In genomic region chr10:100876575-100877158, GRCh38 we compare ENCODE assay signal across 25 cellular contexts.
"Had no signal": no experiment of that assay in that cellular context is flagged by ENCODE, and none has a peak within 500 bp of the region (broad histone marks: within the 10 kb centered on the region; RNA-seq: fewer than 3 reads in every experiment).

No MANE protein-coding gene starts in this region.

- H3K27ac Mint-ChIP-seq: naive B cell; stimulated activated naive B cell treated with anti-CD40 and anti-IgM and Interleukin-4, amounts not matched to agents 10 μg/mL and 1 μg/mL and 100 μg/mL, for 72 hours; stimulated activated naive CD8-positive, alpha-beta T cell treated with anti-CD3 and anti-CD28 coated beads, Interleukin-15, amount 100 ng/mL, for 72 hours had no signal

- H3K4me3 ChIP-seq: dorsolateral prefrontal cortex, hepatocyte, pancreas, prostate gland, spleen, testis, tibial nerve, upper lobe of right lung, vagina had no signal

- ATAC-seq: left cardiac atrium; pancreas; sciatic nerve; stimulated activated naive B cell treated with anti-CD40 and anti-IgM and Interleukin-4, amounts not matched to agents 10 μg/mL and 1 μg/mL and 100 μg/mL, for 72 hours; stimulated activated naive CD8-positive, alpha-beta T cell treated with anti-CD3 and anti-CD28 coated beads, Interleukin-15, amount 100 ng/mL, for 72 hours; upper lobe of right lung had no signal

- H3K27me3 ChIP-seq: testis, vagina had no signal

- H3K4me3 Mint-ChIP-seq: naive B cell; neural crest cell; stimulated activated naive B cell treated with anti-CD40 and anti-IgM and Interleukin-4, amounts not matched to agents 10 μg/mL and 1 μg/mL and 100 μg/mL, for 72 hours; stimulated activated naive CD8-positive, alpha-beta T cell treated with anti-CD3 and anti-CD28 coated beads, Interleukin-15, amount 100 ng/mL, for 72 hours had no signal

- H3K4me1 ChIP-seq: pancreas, prostate gland, upper lobe of right lung, vagina had no signal

- H3K36me3 Mint-ChIP-seq: naive B cell; stimulated activated naive B cell treated with anti-CD40 and anti-IgM and Interleukin-4, amounts not matched to agents 10 μg/mL and 1 μg/mL and 100 μg/mL, for 72 hours had no signal

- H3K9me3 ChIP-seq: pancreas, prostate gland, spleen, testis, tibial nerve, upper lobe of right lung, vagina had no signal

- H3K4me1 Mint-ChIP-seq: naive B cell had no signal

- H3K9me3 Mint-ChIP-seq: neural crest cell; stimulated activated naive B cell treated with anti-CD40 and anti-IgM and Interleukin-4, amounts not matched to agents 10 μg/mL and 1 μg/mL and 100 μg/mL, for 72 hours; stimulated activated naive CD8-positive, alpha-beta T cell treated with anti-CD3 and anti-CD28 coated beads, Interleukin-15, amount 100 ng/mL, for 72 hours had no signal

- H3K36me3 ChIP-seq: pancreas, prostate gland, spleen, tibial nerve, upper lobe of right lung, vagina had no signal

- DNase-seq: cortex of kidney; dorsolateral prefrontal cortex; effector CD8-positive, alpha-beta T cell; foreskin melanocyte; head of caudate nucleus; left cardiac atrium; mesendoderm; naive B cell; nucleus accumbens; pancreas; retina; spleen; stimulated activated CD4-positive, alpha-beta T cell treated with anti-CD3 and anti-CD28 coated beads, Interleukin-15, amount 100 ng/mL, for 24 hours; stimulated activated CD4-positive, alpha-beta T cell treated with anti-CD3 and anti-CD28 coated beads, Interleukin-1b, Interleukin-23, amount 100 ng/mL, for 48 hours; stimulated activated CD4-positive, alpha-beta T cell treated with anti-CD3 and anti-CD28 coated beads, Interleukin-4, amount 100 ng/mL, for 24 hours; stimulated activated naive B cell treated with anti-CD40 and anti-IgM and Interleukin-4, amounts not matched to agents 10 μg/mL and 1 μg/mL and 100 μg/mL, for 72 hours; stimulated activated naive CD8-positive, alpha-beta T cell treated with anti-CD3 and anti-CD28 coated beads, Interleukin-15, amount 100 ng/mL, for 72 hours; testis; upper lobe of right lung had no signal

- H3K27ac ChIP-seq: dorsolateral prefrontal cortex, hepatocyte, pancreas, prostate gland, spleen, testis, tibial nerve, upper lobe of right lung, vagina had no signal
